8 cellular contexts compared by ENCODE assay signal in genomic region chr2:172427990-172428840, GRCh38. TPM values are rescaled to one million over a fixed set of nuclear protein-coding genes. Genes with fewer than 3 reads are reported as not detected.
DNase-seq lines count a peak whose midpoint lies in the region; ATAC-seq and TF ChIP-seq lines count a peak whose summit lies in the region.

No MANE protein-coding gene starts in this region.

- 0 out of 2 replicates have a peak overlapping the region, but pooled peaks have one; percentile 73 for H2AFZ ChIP-seq in GM23338
- no peak overlapping the region for H2AFZ ChIP-seq in neural cell (ENCODE audit: low read depth, low read length)

- H3K27ac ChIP-seq in GM23338 (ENCODE audit: low read depth) (peak overlapping the region; percentile 65; the same call in 1 of the 2 replicates), neural cell (ENCODE audit: low read length) (no peak overlapping the region), upper lobe of left lung (peak overlapping the region; percentile 80 to 87 (median 82))

- no peaks in the 10 kb centered on the region for H3K9me2 ChIP-seq in GM23338 (ENCODE audit: insufficient read depth)
- no peaks in the 10 kb centered on the region for H3K9me2 ChIP-seq in neural cell (ENCODE audit: insufficient read depth, low read length)

- peak overlapping the region; percentile 57 for H3K27ac Mint-ChIP-seq in GM23338

- 0 out of 3 replicates have a peak, but pooled peaks cover 3% of the 10 kb centered on the region for H3K36me3 Mint-ChIP-seq in GM23338 (ENCODE audit: low read depth)

- peaks cover 6% of the 10 kb centered on the region for H3K27me3 Mint-ChIP-seq in GM23338 (ENCODE audit: insufficient read depth, low read depth, poor library complexity)

- peak overlapping the region; percentile 95 for H3K4me3 ChIP-seq in GM23338
- H3K4me3 ChIP-seq in fibroblast of the aortic adventitia (ENCODE audit: low read depth, low read length) = peak overlapping the region; percentile 72
- peak overlapping the region; percentile 87 for H3K4me3 ChIP-seq in neural cell (ENCODE audit: low read length)
- H3K4me3 ChIP-seq in upper lobe of left lung = peak overlapping the region; percentile 63 to 93 (median 84)

- H3K9me3 ChIP-seq in neural cell (ENCODE audit: low read length) (no peaks in the 10 kb centered on the region), upper lobe of left lung (no peaks in the 10 kb centered on the region)

- TF ChIP-seq RAD21 in neural cell (conservative IDR thresholded peaks at IDR 0.05) = no peak

- 3 to 6% methylated on average over 33 to 36 of the region's 63 CpGs for WGBS in upper lobe of left lung, 2 donors

- TF ChIP-seq EP300 in neural cell (conservative IDR thresholded peaks at IDR 0.05; ENCODE audit: poor library complexity, severe bottlenecking) = no peak
- no peak for TF ChIP-seq EP300 in upper lobe of left lung (IDR thresholded peaks at IDR 0.05)

- peaks cover 58% of the 10 kb centered on the region for H3K4me1 ChIP-seq in GM23338 (ENCODE audit: insufficient read depth)
- peaks cover 15 to 43% (median 31%) of the 10 kb centered on the region in 4 donors for H3K4me1 ChIP-seq in upper lobe of left lung

- ATAC-seq in GM23338 (peak; percentile 41), upper lobe of left lung (ENCODE audit: low FRiP score in 2 of 2) (peak; percentile 73 to 84), HG03439 (IDR thresholded peaks at IDR 0.05; ENCODE audit: unreplicated experiment) (no peak)

- H3K79me2 ChIP-seq in GM23338 (replicated peaks; ENCODE audit: insufficient read depth) = peaks cover 52% of the 10 kb centered on the region
- H3K79me2 ChIP-seq in neural cell (replicated peaks; ENCODE audit: insufficient read depth, low read length) = peaks cover 21% of the 10 kb centered on the region

- peaks cover 62% of the 10 kb centered on the region for H3K4me1 Mint-ChIP-seq in GM23338

- TF ChIP-seq CTCF in GM23338 (conservative IDR thresholded peaks at IDR 0.05; ENCODE audit: low read depth in 2 of 2) (peak in 1 of 2 experiments; percentile 43; a peak in 2 of 4 replicates), fibroblast of the aortic adventitia (IDR thresholded peaks at IDR 0.05; ENCODE audit: insufficient read depth, low read length) (peak; percentile 10), neural cell (IDR thresholded peaks at IDR 0.05; ENCODE audit: poor library complexity, severe bottlenecking) (peak; percentile 43), upper lobe of left lung (IDR thresholded peaks at IDR 0.05) (no peak)

- no peak for TF ChIP-seq POLR2A in upper lobe of left lung (IDR thresholded peaks at IDR 0.05)

- peaks cover 17% of the 10 kb centered on the region for H4K20me1 ChIP-seq in GM23338 (replicated peaks; ENCODE audit: insufficient read depth)
- no peaks in the 10 kb centered on the region for H4K20me1 ChIP-seq in neural cell (ENCODE audit: insufficient read depth)

- H3K9me3 Mint-ChIP-seq in GM23338 = no peaks in the 10 kb centered on the region

- H3K4me2 ChIP-seq in GM23338 (peak overlapping the region; percentile 99), neural cell (ENCODE audit: low read length) (peak overlapping the region; percentile 65)

- DNase-seq in GM23338 (ENCODE audit: low spot score) (peak; percentile 82), NCI-H774 (lab: John Stamatoyannopoulos, UW) (peak; percentile 19), fibroblast of the aortic adventitia (ENCODE audit: low read depth) (no peak), upper lobe of left lung (peak; percentile 39 to 92), SIG-M5 treated with dmso at 0.1 percent for 504 hours (lab: John Stamatoyannopoulos, UW; ENCODE audit: unreplicated experiment) (no peak)
- peak; percentile 40 to 46 for DNase-seq in activated T-helper 1 cell treated with anti-CD3 and anti-CD28 coated beads, Interleukin-2, amount 50 U/mL, for 16 hours (ENCODE audit: low read depth in 1 of 2, low spot score in 1 of 2)

- H3K27me3 ChIP-seq in GM23338 (ENCODE audit: insufficient read depth) = 0 out of 2 replicates have a peak, but pooled peaks cover 8% of the 10 kb centered on the region
- H3K27me3 ChIP-seq in neural cell (ENCODE audit: insufficient read depth, low read depth, low read length) = peaks cover 10% of the 10 kb centered on the region
- no peaks in the 10 kb centered on the region for H3K27me3 ChIP-seq in upper lobe of left lung

- H3K36me3 ChIP-seq in GM23338 (ENCODE audit: insufficient read depth) (no peaks in the 10 kb centered on the region), neural cell (ENCODE audit: insufficient read depth, low read length) (no peaks in the 10 kb centered on the region), upper lobe of left lung (no peaks in the 10 kb centered on the region)

- peak overlapping the region; percentile 64 for H3K9ac ChIP-seq in neural cell (ENCODE audit: low read length)

- 0 out of 2 replicates have a peak, but pooled peaks cover 2% of the 10 kb centered on the region for H3F3A ChIP-seq in GM23338 (replicated peaks; ENCODE audit: low read depth)
- H3F3A ChIP-seq in neural cell (ENCODE audit: insufficient read depth, low read length, poor library complexity, severe bottlenecking) = no peaks in the 10 kb centered on the region

- peak overlapping the region; percentile 94 for H3K4me3 Mint-ChIP-seq in GM23338

TF ChIP-seq in GM23338, 12 proteins besides CTCF, POLR2A, EP300 and RAD21 (continues in another document):
- no peak for TF ChIP-seq EZH2phosphoT487 (IDR thresholded peaks at IDR 0.05; ENCODE audit: unreplicated experiment)

TF ChIP-seq in neural cell, 6 proteins besides CTCF, POLR2A, EP300 and RAD21:
- TF ChIP-seq EZH2 (IDR thresholded peaks at IDR 0.05; ENCODE audit: borderline replicate concordance, insufficient read depth, low read length, poor library complexity, severe bottlenecking) = no peak

RNA-seq across cellular contexts. Expression of gene ITGA6, which starts 0.8 kb away (rescaled TPM):
- total RNA-seq in GM23338 (2014; rRNA removed; shearing (Covaris generic)) = 124 and 129 TPM in 2 replicates
- polyA plus RNA-seq in GM23338 (2016; fragmentation: Nextera tagmentation; extraction: Ambion mirVana) (28.6 and 32.9 TPM in 2 replicates), neural cell (14.4 and 21.7 TPM in 2 replicates)
- total RNA-seq in fibroblast of the aortic adventitia (ENCODE audit: low replicate concordance) (4.0 and 29.1 TPM in 2 replicates), upper lobe of left lung (10 to 100 TPM; 38.1 to 99.7 (median 57.9) TPM)
- polyA minus RNA-seq in neural cell = 27.3 and 30.0 TPM in 2 replicates

Comparison
In these comparisons a context has a peak if more than half of its experiments do, and no peak if none do; other contexts are left out.
1. DNase-seq: peak in GM23338 (single experiment), NCI-H774 (single experiment), activated T-helper 1 cell treated with anti-CD3 and anti-CD28 coated beads, Interleukin-2, amount 50 U/mL, for 16 hours (2 of 2) and upper lobe of left lung (2 of 2); none in fibroblast of the aortic adventitia (single experiment) and SIG-M5 treated with dmso at 0.1 percent for 504 hours (single experiment).
2. CTCF ChIP-seq: peak in fibroblast of the aortic adventitia (single experiment) and neural cell (single experiment); none in upper lobe of left lung (0 of 6).
3. Peak in every context shown above with its lines, with median percentiles within 50 percentile points of each other: H3K4me3 ChIP-seq.